Comparison of ENCODE assay signal across 19 cellular contexts in genomic region chr19:2634960-2635359, GRCh38.
DNase-seq lines count a peak whose midpoint lies in the region; ATAC-seq and TF ChIP-seq lines count a peak whose summit lies in the region.
"Had no signal": no experiment of that assay in that cellular context is flagged by ENCODE, and none has a peak within 500 bp of the region (broad histone marks: within the 10 kb centered on the region; RNA-seq: fewer than 3 reads in every experiment).

No MANE protein-coding gene starts in this region.

- ATAC-seq in left lung (no peak), HG02973 (IDR thresholded peaks at IDR 0.05; ENCODE audit: unreplicated experiment) (no peak), HG02763 (IDR thresholded peaks at IDR 0.05; ENCODE audit: unreplicated experiment) (no peak)
- no peak for ATAC-seq in stimulated activated naive B cell treated with anti-CD40 and anti-IgM and Interleukin-4, amounts not matched to agents 10 μg/mL and 1 μg/mL and 100 μg/mL, for 72 hours (replicated peaks)
- ATAC-seq: effector memory CD8-positive, alpha-beta T cell had no signal

- no peak overlapping the region for H2AFZ ChIP-seq in OCI-LY7 (ENCODE audit: low read length)

- intact Hi-C loops in CD14-positive monocyte (cut with micrococcal nuclease) (loop anchor here (2.0 to 5.0 kb wide), 5 partner anchors 33 to 160 kb away; partner anchors contain the start of gene GADD45B (in 1 of the 2)), ascending aorta (cut with DNase I) (loop anchor here (2.0 to 10.0 kb wide), 3 partner anchors 22 to 470 kb away; partner anchors contain the start of gene DOT1L), left lung (cut with DNase I) (no loop called here), OCI-LY7 (cut with micrococcal nuclease; ENCODE audit: unreplicated experiment) (no loop called here)

- peaks cover 70% of the 10 kb centered on the region for H3K4me1 Mint-ChIP-seq in CD14-positive monocyte
- H3K4me1 Mint-ChIP-seq in stimulated activated naive B cell treated with anti-CD40 and anti-IgM and Interleukin-4, amounts not matched to agents 10 μg/mL and 1 μg/mL and 100 μg/mL, for 72 hours = peaks cover 54 to 92% of the 10 kb centered on the region in 2 donors

- no peaks in the 10 kb centered on the region for H3K9me2 ChIP-seq in OCI-LY7 (ENCODE audit: insufficient read depth, low read length)

- peak overlapping the region in 5 of 7 donors; percentile 65 to 93 (median 86) for H3K27ac Mint-ChIP-seq in CD14-positive monocyte
- H3K27ac Mint-ChIP-seq in stimulated activated naive B cell treated with anti-CD40 and anti-IgM and Interleukin-4, amounts not matched to agents 10 μg/mL and 1 μg/mL and 100 μg/mL, for 72 hours = peak overlapping the region; percentile 59
- H3K27ac Mint-ChIP-seq: activated CD4-positive, alpha-beta memory T cell treated with anti-CD3 and anti-CD28 coated beads, Interleukin-2, amount 10 ng/mL, durations not matched to agents 7 days and 5 days; activated naive CD8-positive, alpha-beta T cell treated with anti-CD3 and anti-CD28 coated beads for 36 hours had no signal

- H3K27ac ChIP-seq in ascending aorta (peak overlapping the region; percentile 87 to 90), left lung (peak overlapping the region; percentile 83 to 94), OCI-LY7 (ENCODE audit: low read depth, low read length, poor library complexity, severe bottlenecking) (no peak overlapping the region)

- peaks cover 9% of the 10 kb centered on the region in 2 donors for H3K36me3 Mint-ChIP-seq in CD14-positive monocyte
- H3K36me3 Mint-ChIP-seq in stimulated activated naive B cell treated with anti-CD40 and anti-IgM and Interleukin-4, amounts not matched to agents 10 μg/mL and 1 μg/mL and 100 μg/mL, for 72 hours = peaks cover 8 to 11% of the 10 kb centered on the region in 2 donors

- H4K20me1 ChIP-seq in OCI-LY7 (ENCODE audit: insufficient read depth, low read length) = no peaks in the 10 kb centered on the region

- no peak for DNase-seq in CD14-positive monocyte (ENCODE audit: low spot score)
- no peak for DNase-seq in ascending aorta (ENCODE audit: low spot score in 2 of 2)
- no peak for DNase-seq in left lung
- no peak for DNase-seq in stimulated activated naive B cell treated with anti-CD40 and anti-IgM and Interleukin-4, amounts not matched to agents 10 μg/mL and 1 μg/mL and 100 μg/mL, for 72 hours
- DNase-seq in activated effector memory CD4-positive, alpha-beta T cell treated with Interleukin-2 at 50 U/mL for 16 hours = no peak
- DNase-seq in OCI-LY7 (ENCODE audit: low spot score) = no peak
- DNase-seq: activated CD4-positive, alpha-beta memory T cell treated with anti-CD3 and anti-CD28 coated beads, Interleukin-2, amount 10 ng/mL, durations not matched to agents 7 days and 5 days; activated naive CD8-positive, alpha-beta T cell treated with anti-CD3 and anti-CD28 coated beads for 36 hours; activated T-cell treated with anti-CD3 and anti-CD28 coated beads, Interleukin-2, amount 50 U/mL, for 48 hours; effector memory CD8-positive, alpha-beta T cell; hippocampal formation; kidney glomerular epithelial cell; NCI-H1417 treated with DMSO at 0.1 percent for 48 hours; RPMI8226; SW 1271 had no signal

- H3K4me1 ChIP-seq in ascending aorta = peaks cover 15 to 23% of the 10 kb centered on the region in 2 donors
- peaks cover 6 to 88% of the 10 kb centered on the region in 2 donors for H3K4me1 ChIP-seq in left lung
- peaks cover 51% of the 10 kb centered on the region for H3K4me1 ChIP-seq in OCI-LY7 (ENCODE audit: insufficient read depth, low read length, poor library complexity, severe bottlenecking)

- H3K27me3 Mint-ChIP-seq in CD14-positive monocyte (ENCODE audit: low read depth in 3 of 3) = peaks cover 0 to 15% (median 2%) of the 10 kb centered on the region in 3 donors
- H3K27me3 Mint-ChIP-seq in stimulated activated naive B cell treated with anti-CD40 and anti-IgM and Interleukin-4, amounts not matched to agents 10 μg/mL and 1 μg/mL and 100 μg/mL, for 72 hours = no peaks in the 10 kb centered on the region
- H3K27me3 Mint-ChIP-seq: central memory CD8-positive, alpha-beta T cell had no signal

- no TSS peak for BruUV-seq in OCI-LY7 (replicated peaks; lab: Mats Ljungman, UMichigan)

- no peaks in the 10 kb centered on the region for H3K79me2 ChIP-seq in OCI-LY7 (ENCODE audit: insufficient read depth, low read depth, low read length)

- peak overlapping the region; percentile 63 to 65 for H3K4me3 Mint-ChIP-seq in CD14-positive monocyte
- H3K4me3 Mint-ChIP-seq in stimulated activated naive B cell treated with anti-CD40 and anti-IgM and Interleukin-4, amounts not matched to agents 10 μg/mL and 1 μg/mL and 100 μg/mL, for 72 hours = no peak overlapping the region
- H3K4me3 Mint-ChIP-seq: activated CD4-positive, alpha-beta memory T cell treated with anti-CD3 and anti-CD28 coated beads, Interleukin-2, amount 10 ng/mL, durations not matched to agents 7 days and 5 days; activated naive CD8-positive, alpha-beta T cell treated with anti-CD3 and anti-CD28 coated beads for 36 hours; central memory CD8-positive, alpha-beta T cell; effector memory CD8-positive, alpha-beta T cell had no signal

- no peaks in the 10 kb centered on the region for H3K27me3 ChIP-seq in ascending aorta
- H3K27me3 ChIP-seq in left lung = no peaks in the 10 kb centered on the region

- CTCF ChIA-PET in OCI-LY7 (lab: Charles Lee; ENCODE audit: unreplicated experiment) = no interaction called here

- H3K36me3 ChIP-seq in ascending aorta = no peaks in the 10 kb centered on the region
- H3K36me3 ChIP-seq in left lung = no peaks in the 10 kb centered on the region
- peaks cover 13% of the 10 kb centered on the region for H3K36me3 ChIP-seq in OCI-LY7 (ENCODE audit: insufficient read depth, low read length)

- no peak overlapping the region for H3K4me2 ChIP-seq in OCI-LY7 (ENCODE audit: low read length)
- H3K4me2 ChIP-seq: smooth muscle cell had no signal

- H3K9me3 ChIP-seq in ascending aorta (no peaks in the 10 kb centered on the region), left lung (peaks cover 0 to 13% of the 10 kb centered on the region in 2 donors), OCI-LY7 (ENCODE audit: low read length) (peaks cover 19% of the 10 kb centered on the region)

- H3K4me3 ChIP-seq in ascending aorta (peak overlapping the region in 1 of 2 donors; percentile 49), left lung (peak overlapping the region in 1 of 2 donors; percentile 28), OCI-LY7 (ENCODE audit: low read depth, low read length, poor library complexity, severe bottlenecking) (no peak overlapping the region)
- H3K4me3 ChIP-seq: smooth muscle cell had no signal

- POLR2A ChIA-PET in OCI-LY7 (lab: Charles Lee) = interaction anchor here (1.4 kb wide), 1 partner anchor 18 kb away, joined by 5 read pairs; no protein-coding TSS in a partner anchor

- no peak for TF ChIP-seq CTCF in CD14-positive monocyte (IDR thresholded peaks at IDR 0.05)
- no peak for TF ChIP-seq CTCF in ascending aorta (IDR thresholded peaks at IDR 0.05)
- no peak for TF ChIP-seq CTCF in left lung (IDR thresholded peaks at IDR 0.05)
- no peak for TF ChIP-seq CTCF in OCI-LY7 (conservative IDR thresholded peaks at IDR 0.05; ENCODE audit: low read length)

- H3K9me3 Mint-ChIP-seq in CD14-positive monocyte = peaks cover 5 to 20% (median 14%) of the 10 kb centered on the region in 7 donors
- no peaks in the 10 kb centered on the region for H3K9me3 Mint-ChIP-seq in stimulated activated naive B cell treated with anti-CD40 and anti-IgM and Interleukin-4, amounts not matched to agents 10 μg/mL and 1 μg/mL and 100 μg/mL, for 72 hours
- H3K9me3 Mint-ChIP-seq: central memory CD8-positive, alpha-beta T cell; effector memory CD8-positive, alpha-beta T cell had no signal

Comparison
In these comparisons a context has a peak if more than half of its experiments do, and no peak if none do; other contexts are left out.
1. H3K4me3 Mint-ChIP-seq: peak in CD14-positive monocyte (2 of 2); none in stimulated activated naive B cell treated with anti-CD40 and anti-IgM and Interleukin-4, amounts not matched to agents 10 μg/mL and 1 μg/mL and 100 μg/mL, for 72 hours (0 of 2).
2. intact Hi-C loops: an anchor here in CD14-positive monocyte (2.0 to 5.0 kb wide) and ascending aorta (2.0 to 10.0 kb wide); none called in left lung and OCI-LY7.